In the genomic region with DNA sequence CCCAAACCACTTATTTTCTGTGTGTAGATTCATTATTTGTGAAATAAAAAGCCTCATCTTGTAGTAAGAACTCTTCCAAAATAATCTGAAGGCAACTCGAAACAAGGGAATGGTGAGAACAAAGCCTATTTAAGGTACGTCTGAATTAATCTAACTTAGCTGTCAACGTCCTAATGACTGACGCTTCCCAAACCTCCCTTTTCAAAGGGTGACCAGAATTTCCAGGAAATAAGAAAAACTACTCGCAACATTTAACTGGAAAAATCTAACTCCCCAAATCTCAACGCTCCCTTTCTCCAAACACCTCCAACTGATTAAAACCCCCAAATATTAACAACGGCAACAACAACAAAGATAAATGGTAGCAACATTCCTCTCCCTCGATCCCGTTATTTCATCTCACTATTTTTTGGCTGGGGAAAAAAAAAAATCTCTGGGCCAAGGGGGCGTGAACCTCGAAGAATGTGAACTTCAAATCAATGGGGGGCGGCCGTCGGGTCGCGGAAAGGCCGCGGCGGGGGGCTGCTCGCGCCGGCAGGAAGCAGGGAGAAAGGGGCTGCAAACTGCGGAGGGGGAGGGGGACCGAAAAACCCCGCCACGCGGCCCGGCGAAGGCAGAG, we compare ENCODE assay signal across 8 cellular contexts. TPM values are rescaled to one million over a fixed set of nuclear protein-coding genes. Genes with fewer than 3 reads are reported as not detected.
DNase-seq lines count a peak whose midpoint lies in the region; ATAC-seq and TF ChIP-seq lines count a peak whose summit lies in the region.

No MANE protein-coding gene starts in this region.

- H3K4me1 ChIP-seq in hepatocyte (ENCODE audit: insufficient read depth) (peaks cover 37% of the 10 kb centered on the region), spleen (peaks cover 30 to 67% (median 61%) of the 10 kb centered on the region in 6 donors)

- DNase-seq in NCI-H2171 treated with DMSO at 0.1 percent for 48 hours (lab: John Stamatoyannopoulos, UW) (peak; percentile 38), NCI-H2171 (lab: John Stamatoyannopoulos, UW) (no peak), WERI-Rb-1 (no peak), hepatocyte (ENCODE audit: low spot score) (no peak), spleen (no peak)
- DNase-seq in stimulated activated CD4-positive, alpha-beta T cell treated with anti-CD3 and anti-CD28 coated beads, Interleukin-4, amount 100 ng/mL, for 4 hours: no peak

- intact Hi-C loops in spleen (cut with DNase I; ENCODE audit: low total_unique reads): no loop called here

- H2AFZ ChIP-seq in hepatocyte: peak overlapping the region; percentile 39

- peaks cover 51% of the 10 kb centered on the region for H4K20me1 ChIP-seq in hepatocyte (ENCODE audit: insufficient read depth, poor library complexity, severe bottlenecking)

- H3K4me3 ChIP-seq in WERI-Rb-1 (ENCODE audit: low read depth, low read length): peak overlapping the region; percentile 94
- H3K4me3 ChIP-seq in hepatocyte: peak overlapping the region; percentile 62
- peak overlapping the region; percentile 79 to 92 (median 87) for H3K4me3 ChIP-seq in spleen

- ATAC-seq in GM21786 (IDR thresholded peaks at IDR 0.05; ENCODE audit: unreplicated experiment) (no peak), HG03159 (IDR thresholded peaks at IDR 0.05; ENCODE audit: unreplicated experiment) (no peak)

- H3K4me2 ChIP-seq in hepatocyte: peak overlapping the region; percentile 86

- no peak for TF ChIP-seq CTCF in WERI-Rb-1 (IDR thresholded peaks at IDR 0.05; ENCODE audit: low read depth, low read length)
- TF ChIP-seq CTCF in hepatocyte (IDR thresholded peaks at IDR 0.05; ENCODE audit: poor library complexity): no peak
- no peak for TF ChIP-seq CTCF in spleen (IDR thresholded peaks at IDR 0.05 in 8 of 11, conservative IDR thresholded peaks at IDR 0.05 in 3 of 11)

- peaks cover 54% of the 10 kb centered on the region for H3K36me3 ChIP-seq in WERI-Rb-1
- no peaks in the 10 kb centered on the region for H3K36me3 ChIP-seq in hepatocyte (replicated peaks; ENCODE audit: insufficient read depth, low read depth)
- H3K36me3 ChIP-seq in spleen: peaks cover 0 to 17% (median 5%) of the 10 kb centered on the region in 6 donors

- H3K9me3 ChIP-seq in WERI-Rb-1 (ENCODE audit: severe bottlenecking): no peaks in the 10 kb centered on the region
- no peaks in the 10 kb centered on the region for H3K9me3 ChIP-seq in hepatocyte (ENCODE audit: low read depth)
- H3K9me3 ChIP-seq in spleen: no peaks in the 10 kb centered on the region

- TF ChIP-seq POLR2A in spleen (IDR thresholded peaks at IDR 0.05): no peak

- H3K9me2 ChIP-seq in hepatocyte (replicated peaks; ENCODE audit: insufficient read depth): no peaks in the 10 kb centered on the region

- H3K79me2 ChIP-seq in hepatocyte: peaks cover 55% of the 10 kb centered on the region

- 1% methylated on average over 29 of the region's 29 CpGs for WGBS in hepatocyte (ENCODE audit: low lambda C conversion rate, missing lambda C conversion rate)
- 0 to 2% (median 1%) methylated on average over 22 to 29 of the region's 29 CpGs for WGBS in spleen, 5 donors

- peak overlapping the region; percentile 100 for H3K27ac ChIP-seq in WERI-Rb-1
- peak overlapping the region; percentile 98 for H3K27ac ChIP-seq in hepatocyte
- peak overlapping the region; percentile 96 to 98 (median 97) for H3K27ac ChIP-seq in spleen

- no peaks in the 10 kb centered on the region for H3K27me3 ChIP-seq in WERI-Rb-1 (ENCODE audit: insufficient read depth, low read depth, severe bottlenecking)
- H3K27me3 ChIP-seq in hepatocyte: no peaks in the 10 kb centered on the region
- no peaks in the 10 kb centered on the region for H3K27me3 ChIP-seq in spleen (replicated peaks in 1 of 7)

RNA-seq across cellular contexts. Expression of a gene that starts 0.6 kb away (rescaled TPM):
- 125 and 127 TPM in 2 replicates for total RNA-seq in hepatocyte
- polyA plus RNA-seq in hepatocyte: 113 and 131 TPM in 2 replicates
- total RNA-seq in spleen: 100 to 1,000 TPM in 4 of 7 donors, 10 to 100 TPM in 3; 89.4 to 146 (median 102) TPM
- polyA plus RNA-seq in spleen: 10 to 100 TPM; 54.5 to 65.9 (median 64.0) TPM

RNA-seq across cellular contexts. Expression of a gene that starts 19.9 kb away (rescaled TPM):
- total RNA-seq in hepatocyte (107 and 122 TPM in 2 replicates), spleen (100 to 1,000 TPM in 6 of 7 donors, 10 to 100 TPM in 1; 87.3 to 127 (median 120) TPM)
- polyA plus RNA-seq in hepatocyte (65.8 and 75.4 TPM in 2 replicates), spleen (100 to 1,000 TPM in 2 of 3 donors, 10 to 100 TPM in 1; 83.0 to 114 (median 111) TPM)
